In genomic region chr20:4666001-4666470, GRCh38 we compare ENCODE assay signal across 8 cellular contexts. TPM values are rescaled to one million over a fixed set of nuclear protein-coding genes. Genes with fewer than 3 reads are reported as not detected.
A peak's percentile ranks its signal among the peaks of the same experiment; 100 is the strongest.
DNase-seq lines count a peak whose midpoint lies in the region; ATAC-seq and TF ChIP-seq lines count a peak whose summit lies in the region.

No MANE protein-coding gene starts in this region.

- H3K4me1 Mint-ChIP-seq in activated CD4-positive, alpha-beta memory T cell treated with anti-CD3 and anti-CD28 coated beads for 36 hours (ENCODE audit: low read depth): peaks cover 36% of the 10 kb centered on the region

- no peak for TF ChIP-seq CTCF in foreskin fibroblast (IDR thresholded peaks at IDR 0.05; ENCODE audit: low read depth, low read length)
- TF ChIP-seq CTCF in transverse colon (IDR thresholded peaks at IDR 0.05): no peak

- H2BK5ac ChIP-seq in neuronal stem cell (ENCODE audit: low read length): no peak overlapping the region

- CTCF ChIA-PET in activated CD4-positive, alpha-beta memory T cell treated with anti-CD3 and anti-CD28 coated beads for 36 hours (lab: Charles Lee): interaction anchor here (1.0 to 2.0 kb wide), 4 partner anchors 18 to 73 kb away, joined by 4 to 7 read pairs (median 4); no protein-coding TSS in a partner anchor

- H3K27me3 Mint-ChIP-seq in activated CD4-positive, alpha-beta memory T cell treated with anti-CD3 and anti-CD28 coated beads for 36 hours: no peaks in the 10 kb centered on the region

- H3K9me3 Mint-ChIP-seq in activated CD4-positive, alpha-beta memory T cell treated with anti-CD3 and anti-CD28 coated beads for 36 hours: no peaks in the 10 kb centered on the region

- no peaks in the 10 kb centered on the region for H3K36me3 Mint-ChIP-seq in activated CD4-positive, alpha-beta memory T cell treated with anti-CD3 and anti-CD28 coated beads for 36 hours

- no peak overlapping the region for H3K23ac ChIP-seq in neuronal stem cell (ENCODE audit: low read depth, low read length, poor library complexity)

- no peak for TF ChIP-seq EP300 in transverse colon (IDR thresholded peaks at IDR 0.05; ENCODE audit: low read depth)

- no peaks in the 10 kb centered on the region for H3K36me3 ChIP-seq in transverse colon
- no peaks in the 10 kb centered on the region for H3K36me3 ChIP-seq in neuronal stem cell (replicated peaks in 1 of 2; ENCODE audit: control insufficient read depth in 2 of 2, insufficient read depth in 2 of 2, low read length in 2 of 2)

- 53 to 57% methylated on average over 7 of the region's 7 CpGs for WGBS in transverse colon (ENCODE audit: low coverage in 1 of 2), 2 donors
- no CpG with 5 or more reads among the region's 7 CpGs for WGBS in neuronal stem cell (ENCODE audit: extremely low coverage in 2 of 2, insufficient read length in 2 of 2, insufficient replicate concordance in 1 of 2), 2 donors

- H3K4me2 ChIP-seq in neuronal stem cell (ENCODE audit: insufficient read depth, low read length, poor library complexity, severe bottlenecking): no peak overlapping the region

- no peak overlapping the region for H2BK120ac ChIP-seq in neuronal stem cell (ENCODE audit: low read depth, low read length)

- in situ Hi-C loops in transverse colon (cut with MboI; ENCODE audit: low pct_ligation_motif_present in 1 of 4, low pct_unique_long_range_greater_than_20kb in 1 of 4, low sequenced_read_pairs in 3 of 4): no loop called here

- H3K9ac ChIP-seq in neuronal stem cell (ENCODE audit: low read depth, low read length, poor library complexity): no peak overlapping the region

- H3K4ac ChIP-seq in neuronal stem cell (ENCODE audit: low read length): no peak overlapping the region

- H3K27me3 ChIP-seq in transverse colon (no peaks in the 10 kb centered on the region), neuronal stem cell (ENCODE audit: control insufficient read depth in 3 of 3, insufficient read depth in 3 of 3, low read depth in 1 of 3, low read length in 3 of 3) (no peaks in the 10 kb centered on the region)

- no peaks in the 10 kb centered on the region for H3K79me1 ChIP-seq in neuronal stem cell (ENCODE audit: low read depth, low read length)

- H3K4me1 ChIP-seq in transverse colon (peaks cover 0 to 9% (median 0%) of the 10 kb centered on the region in 4 donors), neuronal stem cell (ENCODE audit: control insufficient read depth in 2 of 2, insufficient read depth in 1 of 2, low read depth in 1 of 2, low read length in 2 of 2) (peaks cover 0 to 6% of the 10 kb centered on the region in 2 donors)

- no peaks in the 10 kb centered on the region for H3K9me3 ChIP-seq in transverse colon
- H3K9me3 ChIP-seq in neuronal stem cell (replicated peaks in 1 of 2; ENCODE audit: control insufficient read depth in 2 of 2, insufficient read depth in 1 of 2, low read depth in 1 of 2, low read length in 2 of 2): peaks cover 0 to 2% of the 10 kb centered on the region in 2 donors

- peak; percentile 61 for DNase-seq in activated naive CD4-positive, alpha-beta T cell treated with Interleukin-2 at 50 U/mL for 16 hours
- DNase-seq in activated naive CD4-positive, alpha-beta T cell treated with anti-CD3 and anti-CD28 coated beads, Interleukin-2, amount 50 U/mL, for 16 hours: no peak
- peak; percentile 78 for DNase-seq in activated CD4-positive, alpha-beta memory T cell treated with anti-CD3 and anti-CD28 coated beads for 36 hours
- DNase-seq in foreskin fibroblast (peak; percentile 62 to 68), transverse colon (peak; percentile 23), neuronal stem cell (ENCODE audit: low spot score) (no peak), ureter (ENCODE audit: low spot score) (no peak)

- no peak overlapping the region for H3K14ac ChIP-seq in neuronal stem cell (ENCODE audit: low read length)

- no peak overlapping the region for H2AK5ac ChIP-seq in neuronal stem cell (ENCODE audit: low read depth, low read length)

- POLR2A ChIA-PET in activated CD4-positive, alpha-beta memory T cell treated with anti-CD3 and anti-CD28 coated beads for 36 hours (lab: Charles Lee): interaction anchor here (0.8 to 1.9 kb wide), 3 partner anchors 12 to 24 kb away, joined by 3 to 7 read pairs (median 4); no protein-coding TSS in a partner anchor

- H3K18ac ChIP-seq in neuronal stem cell (ENCODE audit: low read length): no peak overlapping the region

- ATAC-seq in GM19328 (IDR thresholded peaks at IDR 0.05; ENCODE audit: unreplicated experiment): no peak

- no peak for TF ChIP-seq POLR2A in transverse colon (IDR thresholded peaks at IDR 0.05)

- no peak overlapping the region for H2BK15ac ChIP-seq in neuronal stem cell (ENCODE audit: low read length)

- no peak overlapping the region for H2BK12ac ChIP-seq in neuronal stem cell (ENCODE audit: low read length)

- H2AFZ ChIP-seq in neuronal stem cell (ENCODE audit: low read length): no peak overlapping the region

- no peak overlapping the region for H4K8ac ChIP-seq in neuronal stem cell (ENCODE audit: low read depth, low read length)

- peak overlapping the region; percentile 64 for H3K4me3 Mint-ChIP-seq in activated CD4-positive, alpha-beta memory T cell treated with anti-CD3 and anti-CD28 coated beads for 36 hours

- H3K4me3 ChIP-seq in foreskin fibroblast (ENCODE audit: low read depth in 1 of 2, low read length in 2 of 2) (peak overlapping the region in 1 of 2 donors; percentile 21), transverse colon (no peak overlapping the region), neuronal stem cell (ENCODE audit: low read length in 2 of 2) (no peak overlapping the region)

- intact Hi-C loops in activated CD4-positive, alpha-beta memory T cell treated with anti-CD3 and anti-CD28 coated beads for 36 hours (cut with micrococcal nuclease): loop anchor here (5.0 kb wide), 2 partner anchors 49 to 61 kb away; no protein-coding TSS in a partner anchor
- intact Hi-C loops in transverse colon (cut with DNase I; ENCODE audit: low total_unique reads): no loop called here

- H3K27ac ChIP-seq in transverse colon: peak overlapping the region in 2 of 4 donors; percentile 19 to 36
- H3K27ac ChIP-seq in neuronal stem cell (replicated peaks; ENCODE audit: low read length): no peak overlapping the region

- no peak overlapping the region for H4K91ac ChIP-seq in neuronal stem cell (ENCODE audit: low read depth, low read length, poor library complexity)

- peak overlapping the region; percentile 88 for H3K27ac Mint-ChIP-seq in activated CD4-positive, alpha-beta memory T cell treated with anti-CD3 and anti-CD28 coated beads for 36 hours

RNA-seq across cellular contexts. Expression of gene PRNP, which starts 20.2 kb away (rescaled TPM):
- 10 to 100 TPM; 53.2 to 54.6 TPM for total RNA-seq in activated CD4-positive, alpha-beta memory T cell treated with anti-CD3 and anti-CD28 coated beads for 36 hours
- total RNA-seq in transverse colon (10 to 100 TPM; 62.3 to 98.1 (median 68.3) TPM), ureter (135 TPM)
- polyA plus RNA-seq in neuronal stem cell (2013, experiment 1 of 2): 7.3 TPM
- polyA plus RNA-seq in neuronal stem cell (2013, experiment 2 of 2): 7.2 TPM

RNA-seq across cellular contexts. Expression of gene PRND, which starts 55.7 kb away (rescaled TPM):
- not detected for total RNA-seq in activated CD4-positive, alpha-beta memory T cell treated with anti-CD3 and anti-CD28 coated beads for 36 hours
- total RNA-seq in transverse colon (not detected), ureter (not detected)
- not detected for polyA plus RNA-seq in neuronal stem cell (2013, experiment 1 of 2)
- not detected for polyA plus RNA-seq in neuronal stem cell (2013, experiment 2 of 2)

Comparison
In these comparisons a context has a peak if more than half of its experiments do, and no peak if none do; other contexts are left out.
1. DNase-seq: peak in activated naive CD4-positive, alpha-beta T cell treated with Interleukin-2 at 50 U/mL for 16 hours (single experiment), activated CD4-positive, alpha-beta memory T cell treated with anti-CD3 and anti-CD28 coated beads for 36 hours (single experiment), foreskin fibroblast (2 of 2) and transverse colon (single experiment); none in activated naive CD4-positive, alpha-beta T cell treated with anti-CD3 and anti-CD28 coated beads, Interleukin-2, amount 50 U/mL, for 16 hours (single experiment), neuronal stem cell (single experiment) and ureter (single experiment).